Comparison of ENCODE assay signal across 8 cellular contexts in genomic region chr7:5423844-5424688, GRCh38. TPM values are rescaled to one million over a fixed set of nuclear protein-coding genes. Genes with fewer than 3 reads are reported as not detected.
DNase-seq lines count a peak whose midpoint lies in the region; ATAC-seq and TF ChIP-seq lines count a peak whose summit lies in the region.

No MANE protein-coding gene starts in this region.

- no CpG with 5 or more reads among the region's 56 CpGs for WGBS in iPS DF 6.9 (ENCODE audit: insufficient coverage, insufficient read length)

- H3K27me3 ChIP-seq in SJSA1 (replicated peaks) (no peaks in the 10 kb centered on the region), breast epithelium (no peaks in the 10 kb centered on the region), iPS DF 6.9 (ENCODE audit: control insufficient read depth, insufficient read depth, low read length) (peaks cover 46% of the 10 kb centered on the region)

- peak overlapping the region; percentile 58 for H3K27ac Mint-ChIP-seq in activated naive CD4-positive, alpha-beta T cell treated with anti-CD3 and anti-CD28 coated beads, Interleukin-2, amount 10 ng/mL, durations not matched to agents 7 days and 5 days

- TF ChIP-seq POLR2A in breast epithelium (IDR thresholded peaks at IDR 0.05) = peak; percentile 56

- intact Hi-C loops in breast epithelium (cut with DNase I; ENCODE audit: low total_unique reads) = no loop called here

- CTCF ChIA-PET in activated naive CD4-positive, alpha-beta T cell treated with anti-CD3 and anti-CD28 coated beads, Interleukin-2, amount 10 ng/mL, durations not matched to agents 7 days and 5 days (lab: Charles Lee) = interaction anchor here (2.1 kb wide), 1 partner anchor 28 kb away, joined by 4 read pairs; no protein-coding TSS in a partner anchor

- H3K9me3 ChIP-seq in SJSA1 (replicated peaks) = no peaks in the 10 kb centered on the region; the same call in 1 of the 2 replicates
- no peaks in the 10 kb centered on the region for H3K9me3 ChIP-seq in breast epithelium
- H3K9me3 ChIP-seq in iPS DF 6.9 (ENCODE audit: control insufficient read depth, insufficient read depth, low read length) = no peaks in the 10 kb centered on the region

- TF ChIP-seq CTCF in breast epithelium (IDR thresholded peaks at IDR 0.05) = no peak

- peak overlapping the region; percentile 62 for H3K4me3 Mint-ChIP-seq in activated naive CD4-positive, alpha-beta T cell treated with anti-CD3 and anti-CD28 coated beads, Interleukin-2, amount 10 ng/mL, durations not matched to agents 7 days and 5 days

- H3K27ac ChIP-seq in SJSA1 = peak overlapping the region; percentile 81
- H3K27ac ChIP-seq in breast epithelium = peak overlapping the region; percentile 99
- H3K27ac ChIP-seq in iPS DF 6.9 (ENCODE audit: low read length) = no peak overlapping the region

- H3K36me3 ChIP-seq in SJSA1 = peaks cover 26% of the 10 kb centered on the region
- no peaks in the 10 kb centered on the region for H3K36me3 ChIP-seq in breast epithelium
- no peaks in the 10 kb centered on the region for H3K36me3 ChIP-seq in iPS DF 6.9 (ENCODE audit: control insufficient read depth, insufficient read depth, low read length)

- no peak for ATAC-seq in HG02588 (IDR thresholded peaks at IDR 0.05; ENCODE audit: unreplicated experiment)

- H3K9me3 Mint-ChIP-seq in activated naive CD4-positive, alpha-beta T cell treated with anti-CD3 and anti-CD28 coated beads, Interleukin-2, amount 10 ng/mL, durations not matched to agents 7 days and 5 days = no peaks in the 10 kb centered on the region

- DNase-seq in activated naive CD4-positive, alpha-beta T cell treated with anti-CD3 and anti-CD28 coated beads, Interleukin-2, amount 10 ng/mL, durations not matched to agents 7 days and 5 days = peak; percentile 66
- DNase-seq in activated naive CD4-positive, alpha-beta T cell treated with Interleukin-2 at 50 U/mL for 16 hours = no peak
- DNase-seq in NCI-H1105 (lab: John Stamatoyannopoulos, UW) (peak; percentile 98), SJSA1 (ENCODE audit: low read depth in 1 of 2, low spot score in 2 of 2) (peak; percentile 92 to 96), breast epithelium (ENCODE audit: low spot score in 2 of 2) (peak; percentile 95 to 96), iPS DF 6.9 (ENCODE audit: low read depth, low spot score) (no peak), pulmonary artery endothelial cell (ENCODE audit: low read depth, low spot score) (peak; percentile 97)

- H3K36me3 Mint-ChIP-seq in activated naive CD4-positive, alpha-beta T cell treated with anti-CD3 and anti-CD28 coated beads, Interleukin-2, amount 10 ng/mL, durations not matched to agents 7 days and 5 days = peaks cover 3% of the 10 kb centered on the region

- peaks cover 53% of the 10 kb centered on the region for H3K4me1 Mint-ChIP-seq in activated naive CD4-positive, alpha-beta T cell treated with anti-CD3 and anti-CD28 coated beads, Interleukin-2, amount 10 ng/mL, durations not matched to agents 7 days and 5 days

- H3K27me3 Mint-ChIP-seq in activated naive CD4-positive, alpha-beta T cell treated with anti-CD3 and anti-CD28 coated beads, Interleukin-2, amount 10 ng/mL, durations not matched to agents 7 days and 5 days = peaks cover 99% of the 10 kb centered on the region

- peak overlapping the region; percentile 92 for H3K4me3 ChIP-seq in SJSA1
- H3K4me3 ChIP-seq in breast epithelium = peak overlapping the region; percentile 93 to 98 (median 95)
- peak overlapping the region; percentile 35; the same call in 1 of the 2 replicates for H3K4me3 ChIP-seq in iPS DF 6.9 (ENCODE audit: low read length)

- H3K4me1 ChIP-seq in SJSA1 (replicated peaks) (peaks cover 33% of the 10 kb centered on the region), breast epithelium (peaks cover 0 to 3% of the 10 kb centered on the region in 2 donors), iPS DF 6.9 (ENCODE audit: control insufficient read depth, insufficient read depth, low read length) (peaks cover 5% of the 10 kb centered on the region)

RNA-seq across cellular contexts. Expression of gene TNRC18, which starts 0.4 kb away (rescaled TPM):
- 19.8 and 28.4 TPM in 2 replicates for total RNA-seq in SJSA1 (2014; rRNA removed; shearing (Covaris generic))
- total RNA-seq in breast epithelium (10 to 100 TPM; 32.2 to 72.4 (median 36.9) TPM), pulmonary artery endothelial cell (20.8 and 21.9 TPM in 2 replicates)

Comparison
In these comparisons a context has a peak if more than half of its experiments do, and no peak if none do; other contexts are left out.
1. DNase-seq: peak in activated naive CD4-positive, alpha-beta T cell treated with anti-CD3 and anti-CD28 coated beads, Interleukin-2, amount 10 ng/mL, durations not matched to agents 7 days and 5 days (single experiment), NCI-H1105 (single experiment), SJSA1 (2 of 2), breast epithelium (2 of 2) and pulmonary artery endothelial cell (single experiment); none in activated naive CD4-positive, alpha-beta T cell treated with Interleukin-2 at 50 U/mL for 16 hours (single experiment) and iPS DF 6.9 (single experiment).
2. H3K4me3 ChIP-seq: peak in every context shown above with its lines; median percentile 95 in breast epithelium; 92 in SJSA1; 35 in iPS DF 6.9.